10 cellular contexts compared by ENCODE assay signal in genomic region chr3:55481918-55482495, GRCh38. TPM values are rescaled to one million over a fixed set of nuclear protein-coding genes. Genes with fewer than 3 reads are reported as not detected.
A peak's percentile ranks its signal among the peaks of the same experiment; 100 is the strongest.
DNase-seq lines count a peak whose midpoint lies in the region; ATAC-seq, FAIRE-seq and TF ChIP-seq lines count a peak whose summit lies in the region.
"Had no signal": no experiment of that assay in that cellular context is flagged by ENCODE, and none has a peak within 500 bp of the region (broad histone marks: within the 10 kb centered on the region; RNA-seq: fewer than 3 reads in every experiment).

No MANE protein-coding gene starts in this region.

- no peaks in the 10 kb centered on the region for H3K36me3 Mint-ChIP-seq in WTC11

- POLR2A ChIA-PET in WTC11 (lab: Charles Lee), result interaction anchor here (0.6 kb wide), 1 partner anchor 1135 kb away, joined by 3 read pairs; no protein-coding TSS in a partner anchor

- ATAC-seq in WTC11 (0 out of 2 replicates have a peak, but pooled peaks have one; percentile 0), left ventricle myocardium superior (no peak), HG02763 (IDR thresholded peaks at IDR 0.05; ENCODE audit: unreplicated experiment) (no peak), HG02938 (IDR thresholded peaks at IDR 0.05; ENCODE audit: unreplicated experiment) (no peak)

- TF ChIP-seq CTCF in WTC11 (IDR thresholded peaks at IDR 0.05), result no peak

- TF ChIP-seq POLR2A in H54 (IDR thresholded peaks at IDR 0.05; ENCODE audit: low read depth, low read length), result no peak

- peaks cover 94% of the 10 kb centered on the region for H3K27me3 Mint-ChIP-seq in WTC11 (ENCODE audit: low read depth)

- H3K4me1 Mint-ChIP-seq in WTC11, result peaks cover 27% of the 10 kb centered on the region

- H3K9me3 Mint-ChIP-seq in WTC11, result no peaks in the 10 kb centered on the region

- intact Hi-C loops in left ventricle myocardium superior (cut with micrococcal nuclease), result no loop called here

- CTCF ChIA-PET in WTC11 (lab: Charles Lee), result interaction anchor here (0.8 to 2.0 kb wide), 6 partner anchors 18 to 651 kb away, joined by 3 to 8 read pairs (median 4); no protein-coding TSS in a partner anchor

- H3K27ac Mint-ChIP-seq in WTC11, result no peak overlapping the region

- DNase-seq in EH (ENCODE audit: low read depth) (peak; percentile 77), WTC11 (ENCODE audit: low spot score) (peak; percentile 57), left ventricle myocardium superior (peak; percentile 35), retina (peak; percentile 75), NCI-H1930 (lab: John Stamatoyannopoulos, UW) (no peak), H54 (ENCODE audit: insufficient read length, low spot score) (no peak)
- DNase-seq: activated CD8-positive, alpha-beta memory T cell treated with anti-CD3 and anti-CD28 coated beads for 24 hours; DND-41 had no signal

- H3K4me3 Mint-ChIP-seq in WTC11, result peak overlapping the region; percentile 85

- FAIRE-seq in H54 (lab: Jason Lieb, UNC), result no peak

TF ChIP-seq in WTC11, 78 proteins besides CTCF, POLR2A, EP300 and RAD21:
- TF ChIP-seq NFYB (CRISPR knock-in tag; conservative IDR thresholded peaks at IDR 0.05; ENCODE audit: low read depth) (no peak), KAT7 (CRISPR knock-in tag; IDR thresholded peaks at IDR 0.05; ENCODE audit: borderline replicate concordance) (0 out of 2 replicates have a peak, but pooled peaks have one; percentile 19), CBFB (CRISPR knock-in tag; IDR thresholded peaks at IDR 0.05; ENCODE audit: low read depth) (no peak), CREM (CRISPR knock-in tag; IDR thresholded peaks at IDR 0.05) (no peak), ZNF219 (CRISPR knock-in tag; IDR thresholded peaks at IDR 0.05; ENCODE audit: borderline replicate concordance) (peak; percentile 66; the same call in 1 of the 2 replicates), ELF4 (CRISPR knock-in tag; IDR thresholded peaks at IDR 0.05; ENCODE audit: low read depth) (no peak), NR1H2 (CRISPR knock-in tag; IDR thresholded peaks at IDR 0.05) (no peak), ZNF512 (CRISPR knock-in tag; IDR thresholded peaks at IDR 0.05; ENCODE audit: borderline replicate concordance) (no peak), SMAD3 (CRISPR knock-in tag; IDR thresholded peaks at IDR 0.05; ENCODE audit: borderline replicate concordance) (0 out of 2 replicates have a peak, but pooled peaks have one; percentile 14)
- TF ChIP-seq, protein P1, sequence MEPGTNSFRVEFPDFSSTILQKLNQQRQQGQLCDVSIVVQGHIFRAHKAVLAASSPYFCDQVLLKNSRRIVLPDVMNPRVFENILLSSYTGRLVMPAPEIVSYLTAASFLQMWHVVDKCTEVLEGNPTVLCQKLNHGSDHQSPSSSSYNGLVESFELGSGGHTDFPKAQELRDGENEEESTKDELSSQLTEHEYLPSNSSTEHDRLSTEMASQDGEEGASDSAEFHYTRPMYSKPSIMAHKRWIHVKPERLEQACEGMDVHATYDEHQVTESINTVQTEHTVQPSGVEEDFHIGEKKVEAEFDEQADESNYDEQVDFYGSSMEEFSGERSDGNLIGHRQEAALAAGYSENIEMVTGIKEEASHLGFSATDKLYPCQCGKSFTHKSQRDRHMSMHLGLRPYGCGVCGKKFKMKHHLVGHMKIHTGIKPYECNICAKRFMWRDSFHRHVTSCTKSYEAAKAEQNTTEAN (CRISPR knock-in tag; IDR thresholded peaks at IDR 0.05), result 0 out of 2 replicates have a peak, but pooled peaks have one; percentile 24
- TF ChIP-seq, protein P2, sequence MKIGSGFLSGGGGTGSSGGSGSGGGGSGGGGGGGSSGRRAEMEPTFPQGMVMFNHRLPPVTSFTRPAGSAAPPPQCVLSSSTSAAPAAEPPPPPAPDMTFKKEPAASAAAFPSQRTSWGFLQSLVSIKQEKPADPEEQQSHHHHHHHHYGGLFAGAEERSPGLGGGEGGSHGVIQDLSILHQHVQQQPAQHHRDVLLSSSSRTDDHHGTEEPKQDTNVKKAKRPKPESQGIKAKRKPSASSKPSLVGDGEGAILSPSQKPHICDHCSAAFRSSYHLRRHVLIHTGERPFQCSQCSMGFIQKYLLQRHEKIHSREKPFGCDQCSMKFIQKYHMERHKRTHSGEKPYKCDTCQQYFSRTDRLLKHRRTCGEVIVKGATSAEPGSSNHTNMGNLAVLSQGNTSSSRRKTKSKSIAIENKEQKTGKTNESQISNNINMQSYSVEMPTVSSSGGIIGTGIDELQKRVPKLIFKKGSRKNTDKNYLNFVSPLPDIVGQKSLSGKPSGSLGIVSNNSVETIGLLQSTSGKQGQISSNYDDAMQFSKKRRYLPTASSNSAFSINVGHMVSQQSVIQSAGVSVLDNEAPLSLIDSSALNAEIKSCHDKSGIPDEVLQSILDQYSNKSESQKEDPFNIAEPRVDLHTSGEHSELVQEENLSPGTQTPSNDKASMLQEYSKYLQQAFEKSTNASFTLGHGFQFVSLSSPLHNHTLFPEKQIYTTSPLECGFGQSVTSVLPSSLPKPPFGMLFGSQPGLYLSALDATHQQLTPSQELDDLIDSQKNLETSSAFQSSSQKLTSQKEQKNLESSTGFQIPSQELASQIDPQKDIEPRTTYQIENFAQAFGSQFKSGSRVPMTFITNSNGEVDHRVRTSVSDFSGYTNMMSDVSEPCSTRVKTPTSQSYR (CRISPR knock-in tag; IDR thresholded peaks at IDR 0.05), result no peak
- TF ChIP-seq, protein P3, sequence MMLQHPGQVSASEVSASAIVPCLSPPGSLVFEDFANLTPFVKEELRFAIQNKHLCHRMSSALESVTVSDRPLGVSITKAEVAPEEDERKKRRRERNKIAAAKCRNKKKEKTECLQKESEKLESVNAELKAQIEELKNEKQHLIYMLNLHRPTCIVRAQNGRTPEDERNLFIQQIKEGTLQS (CRISPR knock-in tag; conservative IDR thresholded peaks at IDR 0.05), result no peak

RNA-seq across cellular contexts. Expression of gene WNT5A, which starts 5.1 kb away (rescaled TPM):
- total RNA-seq in WTC11 (2021), result 4.9 to 10.6 TPM (median 5.4 TPM) in 3 replicates
- 4.2 TPM for total RNA-seq in left ventricle myocardium superior

Comparison
In these comparisons a context has a peak if more than half of its experiments do, and no peak if none do; other contexts are left out.
1. DNase-seq: peak in EH (single experiment), WTC11 (single experiment), left ventricle myocardium superior (single experiment) and retina (single experiment); none in NCI-H1930 (0 of 2) and H54 (single experiment).